11 cellular contexts compared by ENCODE assay signal in the genomic region with DNA sequence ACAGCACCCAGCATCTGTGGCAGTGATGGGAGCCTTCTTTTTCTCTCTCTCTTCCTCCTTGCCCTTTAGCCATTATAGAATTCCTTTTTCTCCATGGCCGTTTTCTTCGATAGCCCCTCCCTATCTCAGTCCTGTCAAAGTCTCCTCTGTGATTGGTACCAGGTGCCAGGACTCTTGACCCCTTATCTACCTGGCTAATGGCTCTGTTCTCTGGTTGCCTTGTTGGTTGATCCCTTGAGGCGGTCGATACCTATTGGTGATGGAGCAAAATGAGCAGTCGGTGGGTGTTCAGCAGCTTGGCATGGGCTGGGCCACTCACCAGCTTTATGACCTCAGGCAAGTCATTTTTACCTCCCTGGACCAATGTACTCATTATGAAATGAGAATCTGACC. TPM values are rescaled to one million over a fixed set of nuclear protein-coding genes. Genes with fewer than 3 reads are reported as not detected.
DNase-seq lines count a peak whose midpoint lies in the region; FAIRE-seq and TF ChIP-seq lines count a peak whose summit lies in the region.
"Had no signal": no experiment of that assay in that cellular context is flagged by ENCODE, and none has a peak within 500 bp of the region (broad histone marks: within the 10 kb centered on the region; RNA-seq: fewer than 3 reads in every experiment).

No MANE protein-coding gene starts in this region.

- no peak overlapping the region for H3K27ac Mint-ChIP-seq in neural progenitor cell

- peak overlapping the region; percentile 58 for H3K4me3 ChIP-seq in effector memory CD4-positive, alpha-beta T cell (ENCODE audit: insufficient read depth, low read depth, low read length, poor library complexity, severe bottlenecking)
- no peak overlapping the region for H3K4me3 ChIP-seq in neural progenitor cell

- peaks cover 18% of the 10 kb centered on the region for H3K36me3 ChIP-seq in ES-I3 (ENCODE audit: insufficient read depth, low read length)
- H3K36me3 ChIP-seq in effector memory CD4-positive, alpha-beta T cell (ENCODE audit: control insufficient read depth, insufficient read depth, low read length) = no peaks in the 10 kb centered on the region
- H3K36me3 ChIP-seq in neural progenitor cell = no peaks in the 10 kb centered on the region
- H3K36me3 ChIP-seq: colonic mucosa had no signal

- peaks cover 40% of the 10 kb centered on the region for H3K27me3 ChIP-seq in effector memory CD4-positive, alpha-beta T cell (replicated peaks; ENCODE audit: control insufficient read depth, insufficient read depth, low read length, poor library complexity, severe bottlenecking)
- H3K27me3 ChIP-seq in neural progenitor cell = peaks cover 61% of the 10 kb centered on the region
- H3K27me3 ChIP-seq: colonic mucosa had no signal

- H3K27me3 Mint-ChIP-seq in neural progenitor cell (ENCODE audit: insufficient read depth, low read depth) = peaks cover 14% of the 10 kb centered on the region

- H3K79me2 ChIP-seq in neural progenitor cell (ENCODE audit: low read depth) = no peaks in the 10 kb centered on the region

- no peak for FAIRE-seq in GM12891 (lab: Jason Lieb, UNC)

- DNase-seq in M059J (ENCODE audit: low read depth) = peak; percentile 39
- DNase-seq in effector memory CD4-positive, alpha-beta T cell = no peak
- no peak for DNase-seq in neural progenitor cell (ENCODE audit: low spot score)
- no peak for DNase-seq in G401 (ENCODE audit: low spot score)
- DNase-seq in AG08396 (ENCODE audit: low spot score) = no peak
- no peak for DNase-seq in activated CD4-positive, CD25-positive, alpha-beta regulatory T cell (lab: John Stamatoyannopoulos, UW)
- no peak for DNase-seq in GM12891 (ENCODE audit: insufficient read length, low spot score)
- DNase-seq: colonic mucosa, H7, NCI-H526 treated with DMSO at 0.1 percent for 48 hours had no signal

- H3K4me2 ChIP-seq in neural progenitor cell = no peak overlapping the region

- no peaks in the 10 kb centered on the region for H3K9me3 Mint-ChIP-seq in neural progenitor cell

- H3K9me3 ChIP-seq in ES-I3 (ENCODE audit: control insufficient read depth, insufficient read depth, low read length) (no peaks in the 10 kb centered on the region), neural progenitor cell (ENCODE audit: low read depth) (no peaks in the 10 kb centered on the region)
- no peaks in the 10 kb centered on the region for H3K9me3 ChIP-seq in effector memory CD4-positive, alpha-beta T cell (ENCODE audit: control insufficient read depth, low read length)
- H3K9me3 ChIP-seq: colonic mucosa had no signal

- H3K4me1 Mint-ChIP-seq in neural progenitor cell = peaks cover 63% of the 10 kb centered on the region

- H3K4me3 Mint-ChIP-seq in neural progenitor cell = peak overlapping the region; percentile 96

- H3K36me3 Mint-ChIP-seq in neural progenitor cell = peaks cover 12% of the 10 kb centered on the region

- peaks cover 49% of the 10 kb centered on the region for H3K4me1 ChIP-seq in ES-I3 (ENCODE audit: insufficient read depth, low read length)
- H3K4me1 ChIP-seq in effector memory CD4-positive, alpha-beta T cell (ENCODE audit: control insufficient read depth, insufficient read depth, low read length, poor library complexity, severe bottlenecking) = peaks cover 24% of the 10 kb centered on the region
- peaks cover 26% of the 10 kb centered on the region for H3K4me1 ChIP-seq in neural progenitor cell
- H3K4me1 ChIP-seq: colonic mucosa had no signal

- in situ Hi-C loops in G401 (cut with HindIII; ENCODE audit: low sequenced_read_pairs) = no loop called here

- no peak for TF ChIP-seq POLR2A in GM12891 (IDR thresholded peaks at IDR 0.05; ENCODE audit: low read depth, low read length)

- TF ChIP-seq CTCF in neural progenitor cell (IDR thresholded peaks at IDR 0.05) = no peak

- H3K9ac ChIP-seq in ES-I3 (ENCODE audit: low read depth, low read length) = peak overlapping the region; percentile 20; the same call in 1 of the 2 replicates
- H3K9ac ChIP-seq in neural progenitor cell = no peak overlapping the region

- H3K27ac ChIP-seq in effector memory CD4-positive, alpha-beta T cell (ENCODE audit: insufficient read depth, low read length, poor library complexity, severe bottlenecking) = no peak overlapping the region
- no peak overlapping the region for H3K27ac ChIP-seq in neural progenitor cell
- H3K27ac ChIP-seq: colonic mucosa had no signal

- H4K20me1 ChIP-seq in neural progenitor cell (ENCODE audit: low read depth) = peaks cover 22% of the 10 kb centered on the region

- no peak overlapping the region for H2AFZ ChIP-seq in neural progenitor cell (replicated peaks)

- peaks cover 35% of the 10 kb centered on the region for H3F3A ChIP-seq in neural progenitor cell (ENCODE audit: low read depth)

TF ChIP-seq in GM12891, 5 proteins besides CTCF, POLR2A, EP300 and RAD21:
- TF ChIP-seq PAX5 (IDR thresholded peaks at IDR 0.05; ENCODE audit: insufficient read depth, low read length, severe bottlenecking) (no peak), TAF1 (IDR thresholded peaks at IDR 0.05; ENCODE audit: low read depth, low read length) (no peak), POLR2AphosphoS5 (IDR thresholded peaks at IDR 0.05; ENCODE audit: low read depth, low read length) (no peak), POU2F2 (IDR thresholded peaks at IDR 0.05; ENCODE audit: low read depth, low read length) (no peak), SPI1 (IDR thresholded peaks at IDR 0.05; ENCODE audit: low read depth, low read length) (no peak)

RNA-seq across cellular contexts. Expression of a gene that starts 2.0 kb away (rescaled TPM):
- 5.1 and 6.0 TPM in 2 replicates for total RNA-seq in M059J (2014; rRNA removed; shearing (Covaris generic))
- 7.2 and 7.8 TPM in 2 replicates for total RNA-seq in neural progenitor cell (ENCODE audit: low replicate concordance)
- total RNA-seq in G401 (2014; rRNA removed; shearing (Covaris generic)) = 51.7 and 59.9 TPM in 2 replicates
- 19.7 TPM for polyA plus RNA-seq in GM12891 (2012; ENCODE audit: low read depth, missing spikeins)
